Comparison of ENCODE assay signal across 15 cellular contexts in the genomic region with DNA sequence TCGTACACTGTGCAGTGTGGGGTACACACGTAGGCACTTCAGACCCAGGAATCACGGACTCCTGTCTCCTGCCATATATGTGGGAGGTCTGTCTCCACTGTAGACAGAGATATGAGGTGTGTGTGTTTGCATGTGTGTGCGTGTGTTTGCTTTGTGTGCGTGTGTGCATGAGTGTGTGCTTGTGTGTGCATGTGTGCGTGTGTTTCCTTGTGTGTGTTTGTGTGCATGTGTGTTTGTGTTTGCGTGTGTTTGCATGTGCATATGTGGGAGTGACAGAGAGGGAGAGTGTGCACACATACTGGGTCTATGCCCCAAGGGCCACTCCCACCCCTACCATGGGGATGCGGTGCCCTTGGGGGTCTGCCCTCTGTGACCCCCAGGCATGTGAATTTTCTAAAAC.
DNase-seq lines count a peak whose midpoint lies in the region; ATAC-seq and TF ChIP-seq lines count a peak whose summit lies in the region.
"Had no signal": no experiment of that assay in that cellular context is flagged by ENCODE, and none has a peak within 500 bp of the region (broad histone marks: within the 10 kb centered on the region; RNA-seq: fewer than 3 reads in every experiment).

No MANE protein-coding gene starts in this region.

- H3K27ac ChIP-seq in brain microvascular endothelial cell, result peak overlapping the region; percentile 96
- H3K27ac ChIP-seq in mesendoderm (ENCODE audit: low read depth, low read length), result no peak overlapping the region
- peak overlapping the region in 2 of 3 donors; percentile 41 to 83 for H3K27ac ChIP-seq in thyroid gland

- ATAC-seq in stimulated activated naive CD8-positive, alpha-beta T cell treated with anti-CD3 and anti-CD28 coated beads, Interleukin-15, amount 100 ng/mL, for 72 hours, result no peak
- ATAC-seq: HCT116 had no signal

- H3K9me3 ChIP-seq in NT2/D1 (ENCODE audit: insufficient read depth, low read length), result peaks cover 7% of the 10 kb centered on the region; the same call in 1 of the 2 replicates
- no peaks in the 10 kb centered on the region for H3K9me3 ChIP-seq in thyroid gland
- H3K9me3 ChIP-seq: SK-N-SH had no signal

- H3K4me3 ChIP-seq in NT2/D1 (ENCODE audit: insufficient read length, low read depth) (no peak overlapping the region), brain microvascular endothelial cell (ENCODE audit: low read depth, low read length) (no peak overlapping the region), mesendoderm (ENCODE audit: low read length) (no peak overlapping the region), thyroid gland (replicated peaks in 1 of 3) (no peak overlapping the region), H7 (ENCODE audit: insufficient read depth, low read depth, low read length) (no peak overlapping the region)

- no peak overlapping the region for H3K4me2 ChIP-seq in mesendoderm (ENCODE audit: low read length)

- no peak for DNase-seq in NT2/D1 (ENCODE audit: low read depth, low spot score)
- no peak for DNase-seq in brain microvascular endothelial cell
- no peak for DNase-seq in mesendoderm
- DNase-seq in thyroid gland, result no peak
- no peak for DNase-seq in stimulated activated naive CD8-positive, alpha-beta T cell treated with anti-CD3 and anti-CD28 coated beads, Interleukin-15, amount 100 ng/mL, for 72 hours
- no peak for DNase-seq in NCI-H1694 (lab: John Stamatoyannopoulos, UW)
- no peak for DNase-seq in H7
- DNase-seq: activated CD4-positive, alpha-beta T cell treated with anti-CD3 and anti-CD28 coated beads, Interleukin-2, amount 50 U/mL, for 48 hours; effector memory CD4-positive, alpha-beta T cell; foreskin keratinocyte; NCI-H2227 treated with DMSO at 0.1 percent for 48 hours; SK-N-SH; stimulated activated naive CD8-positive, alpha-beta T cell treated with anti-CD3 and anti-CD28 coated beads, Interleukin-15, Interleukin-2, amounts not matched to agents 100 U/mL and 50 U/mL, for 24 hours had no signal

- H3K4me1 Mint-ChIP-seq in stimulated activated naive CD8-positive, alpha-beta T cell treated with anti-CD3 and anti-CD28 coated beads, Interleukin-15, amount 100 ng/mL, for 72 hours, result no peaks in the 10 kb centered on the region

- peak overlapping the region; percentile 57 for H3K56ac ChIP-seq in mesendoderm (ENCODE audit: low read length)

- no peak overlapping the region for H3K27ac Mint-ChIP-seq in stimulated activated naive CD8-positive, alpha-beta T cell treated with anti-CD3 and anti-CD28 coated beads, Interleukin-15, amount 100 ng/mL, for 72 hours
- H3K27ac Mint-ChIP-seq: memory B cell had no signal

- H4K8ac ChIP-seq in mesendoderm (ENCODE audit: low read depth, low read length), result no peak overlapping the region

- no peak overlapping the region for H4K5ac ChIP-seq in mesendoderm (ENCODE audit: low read length)

- H3K4me3 Mint-ChIP-seq in stimulated activated naive CD8-positive, alpha-beta T cell treated with anti-CD3 and anti-CD28 coated beads, Interleukin-15, amount 100 ng/mL, for 72 hours, result no peak overlapping the region
- H3K4me3 Mint-ChIP-seq: memory B cell had no signal

- no CpG with 5 or more reads among the region's 8 CpGs for WGBS in mesendoderm (ENCODE audit: extremely low coverage, insufficient coverage, low lambda C conversion rate)
- WGBS in thyroid gland, 2 donors, result 63 to 64% methylated on average over 7 to 8 of the region's 8 CpGs

- H3K9ac ChIP-seq in NT2/D1 (ENCODE audit: insufficient read length, low read depth) (peak overlapping the region; percentile 14), mesendoderm (ENCODE audit: low read length) (no peak overlapping the region)
- H3K9ac ChIP-seq: SK-N-SH had no signal

- TF ChIP-seq CTCF in brain microvascular endothelial cell (IDR thresholded peaks at IDR 0.05; ENCODE audit: low read depth, low read length, missing control alignments) (no peak), thyroid gland (IDR thresholded peaks at IDR 0.05) (no peak)

- H2BK5ac ChIP-seq in mesendoderm (ENCODE audit: low read length), result no peak overlapping the region

- H3K79me2 ChIP-seq in mesendoderm (ENCODE audit: control insufficient read depth, insufficient read depth, low read length), result no peaks in the 10 kb centered on the region

- H3K23ac ChIP-seq in mesendoderm (ENCODE audit: low read length), result no peak overlapping the region

- H3K18ac ChIP-seq in mesendoderm (ENCODE audit: low read length), result no peak overlapping the region

- no peak overlapping the region for H2BK15ac ChIP-seq in mesendoderm (replicated peaks; ENCODE audit: low read depth)

- in situ Hi-C loops in brain microvascular endothelial cell (cut with HindIII; ENCODE audit: low pct_ligation_motif_present, low sequenced_read_pairs), result no loop called here

- H3K36me3 ChIP-seq in NT2/D1 (ENCODE audit: insufficient read depth, insufficient read length, low read length), result no peaks in the 10 kb centered on the region
- H3K36me3 ChIP-seq in brain microvascular endothelial cell (replicated peaks), result no peaks in the 10 kb centered on the region
- H3K36me3 ChIP-seq in mesendoderm (ENCODE audit: control insufficient read depth, insufficient read depth, low read length), result no peaks in the 10 kb centered on the region
- H3K36me3 ChIP-seq in thyroid gland, result no peaks in the 10 kb centered on the region
- H3K36me3 ChIP-seq in H7 (replicated peaks; ENCODE audit: control insufficient read depth, insufficient read depth, low read length), result no peaks in the 10 kb centered on the region

- H3K79me1 ChIP-seq in mesendoderm (ENCODE audit: low read length), result no peaks in the 10 kb centered on the region

- peak in 1 of 2 donors; percentile 0 for TF ChIP-seq POLR2A in thyroid gland (IDR thresholded peaks at IDR 0.05)

- peaks cover 29% of the 10 kb centered on the region for H3K4me1 ChIP-seq in NT2/D1 (ENCODE audit: insufficient read depth, insufficient read length)
- H3K4me1 ChIP-seq in mesendoderm (ENCODE audit: control insufficient read depth, low read depth, low read length), result no peaks in the 10 kb centered on the region
- H3K4me1 ChIP-seq in thyroid gland, result peaks cover 20 to 28% of the 10 kb centered on the region in 2 donors

- H2BK120ac ChIP-seq in mesendoderm (ENCODE audit: low read depth, low read length), result no peak overlapping the region

- H3K27me3 ChIP-seq in NT2/D1 (ENCODE audit: insufficient read depth, insufficient read length) (peaks cover 4% of the 10 kb centered on the region), brain microvascular endothelial cell (replicated peaks) (no peaks in the 10 kb centered on the region), mesendoderm (ENCODE audit: insufficient read depth, low read length, poor library complexity) (no peaks in the 10 kb centered on the region), thyroid gland (no peaks in the 10 kb centered on the region), H7 (ENCODE audit: control insufficient read depth, insufficient read depth, low read length) (no peaks in the 10 kb centered on the region; the same call in 1 of the 2 replicates)
- H3K27me3 ChIP-seq: foreskin keratinocyte had no signal

- H2AK5ac ChIP-seq in mesendoderm (ENCODE audit: low read length), result no peak overlapping the region

- intact Hi-C loops in thyroid gland (cut with DNase I), result no loop called here

- H3K4ac ChIP-seq in mesendoderm (ENCODE audit: low read depth, low read length), result no peak overlapping the region

- H3K27me3 Mint-ChIP-seq in stimulated activated naive CD8-positive, alpha-beta T cell treated with anti-CD3 and anti-CD28 coated beads, Interleukin-15, amount 100 ng/mL, for 72 hours, result no peaks in the 10 kb centered on the region

- peaks cover 15 to 21% of the 10 kb centered on the region in 2 donors for H3K9me3 Mint-ChIP-seq in stimulated activated naive CD8-positive, alpha-beta T cell treated with anti-CD3 and anti-CD28 coated beads, Interleukin-15, amount 100 ng/mL, for 72 hours
